6 cellular contexts compared by ENCODE assay signal in genomic region chr10:100968839-100969174, GRCh38. TPM values are rescaled to one million over a fixed set of nuclear protein-coding genes. Genes with fewer than 3 reads are reported as not detected.
DNase-seq lines count a peak whose midpoint lies in the region; ATAC-seq and TF ChIP-seq lines count a peak whose summit lies in the region.

No MANE protein-coding gene starts in this region.

- no peaks in the 10 kb centered on the region for H3K27me3 Mint-ChIP-seq in CD4-positive, alpha-beta T cell
- no peaks in the 10 kb centered on the region for H3K27me3 Mint-ChIP-seq in activated T-helper 17 cell treated with anti-CD3 and anti-CD28 coated beads, Interleukin-2, amount 50 U/mL, for 72 hours

- no peaks in the 10 kb centered on the region for H3K9me3 ChIP-seq in CD4-positive, alpha-beta T cell (ENCODE audit: control insufficient read depth, low read length)

- no peak overlapping the region for H4K8ac ChIP-seq in mesendoderm (ENCODE audit: low read depth, low read length)

- intact Hi-C loops in CD4-positive, alpha-beta T cell (cut with DNase I, micrococcal nuclease) = loop anchor here (1.0 to 2.0 kb wide), 2 partner anchors 44 to 45 kb away; no protein-coding TSS in a partner anchor

- no peaks in the 10 kb centered on the region for H3K27me3 ChIP-seq in CD4-positive, alpha-beta T cell (ENCODE audit: control insufficient read depth, insufficient read depth, low read length)
- H3K27me3 ChIP-seq in mesendoderm (ENCODE audit: insufficient read depth, low read length, poor library complexity) = no peaks in the 10 kb centered on the region

- peaks cover 9% of the 10 kb centered on the region for H3K4me1 ChIP-seq in mesendoderm (ENCODE audit: control insufficient read depth, low read depth, low read length)

- H3K9me3 Mint-ChIP-seq in CD4-positive, alpha-beta T cell = no peaks in the 10 kb centered on the region
- no peaks in the 10 kb centered on the region for H3K9me3 Mint-ChIP-seq in activated T-helper 17 cell treated with anti-CD3 and anti-CD28 coated beads, Interleukin-2, amount 50 U/mL, for 72 hours

- H3K9ac ChIP-seq in mesendoderm (ENCODE audit: low read length) = peak overlapping the region; percentile 49

- H3K4me2 ChIP-seq in mesendoderm (ENCODE audit: low read length) = peak overlapping the region; percentile 52

- H3K4ac ChIP-seq in mesendoderm (ENCODE audit: low read depth, low read length) = no peak overlapping the region

- CTCF ChIA-PET in CD4-positive, alpha-beta T cell (lab: Charles Lee) = interaction anchor here (0.9 to 1.4 kb wide), 2 partner anchors 50 to 81 kb away, joined by 3 read pairs; no protein-coding TSS in a partner anchor

- no peaks in the 10 kb centered on the region for H3K79me2 ChIP-seq in mesendoderm (ENCODE audit: control insufficient read depth, insufficient read depth, low read length)

- peak overlapping the region; percentile 19 for H3K23ac ChIP-seq in mesendoderm (ENCODE audit: low read length)

- H3K4me3 ChIP-seq in mesendoderm (ENCODE audit: low read length) = no peak overlapping the region

- H3K27ac ChIP-seq in CD4-positive, alpha-beta T cell (ENCODE audit: low read depth, low read length) = no peak overlapping the region
- no peak overlapping the region for H3K27ac ChIP-seq in mesendoderm (ENCODE audit: low read depth, low read length)

- H2AK5ac ChIP-seq in mesendoderm (ENCODE audit: low read length) = no peak overlapping the region

- H4K5ac ChIP-seq in mesendoderm (ENCODE audit: low read length) = no peak overlapping the region

- POLR2A ChIA-PET in CD4-positive, alpha-beta T cell (lab: Charles Lee) = interaction anchor here (0.6 kb wide), 1 partner anchor 14 kb away, joined by 3 read pairs; no protein-coding TSS in a partner anchor

- H3K79me1 ChIP-seq in mesendoderm (ENCODE audit: low read length) = no peaks in the 10 kb centered on the region

- no CpG with 5 or more reads among the region's 9 CpGs for WGBS in mesendoderm (ENCODE audit: extremely low coverage, insufficient coverage, low lambda C conversion rate)

- no peak overlapping the region for H2BK5ac ChIP-seq in mesendoderm (ENCODE audit: low read length)

- H3K4me3 Mint-ChIP-seq in CD4-positive, alpha-beta T cell = peak overlapping the region; percentile 76
- H3K4me3 Mint-ChIP-seq in activated T-helper 17 cell treated with anti-CD3 and anti-CD28 coated beads, Interleukin-2, amount 50 U/mL, for 72 hours = peak overlapping the region; percentile 55

- no peak overlapping the region for H2BK120ac ChIP-seq in mesendoderm (ENCODE audit: low read depth, low read length)

- H3K27ac Mint-ChIP-seq in CD4-positive, alpha-beta T cell = no peak overlapping the region
- no peak overlapping the region for H3K27ac Mint-ChIP-seq in activated T-helper 17 cell treated with anti-CD3 and anti-CD28 coated beads, Interleukin-2, amount 50 U/mL, for 72 hours

- no peak for ATAC-seq in CD4-positive, alpha-beta T cell (ENCODE audit: poor library complexity)
- peak; percentile 13 for ATAC-seq in activated T-helper 17 cell treated with anti-CD3 and anti-CD28 coated beads, Interleukin-2, amount 50 U/mL, for 72 hours (replicated peaks)
- ATAC-seq in HG02884 (IDR thresholded peaks at IDR 0.05; ENCODE audit: unreplicated experiment) = no peak

- peaks cover 21% of the 10 kb centered on the region for H3K4me1 Mint-ChIP-seq in CD4-positive, alpha-beta T cell (ENCODE audit: low read depth)
- H3K4me1 Mint-ChIP-seq in activated T-helper 17 cell treated with anti-CD3 and anti-CD28 coated beads, Interleukin-2, amount 50 U/mL, for 72 hours = peaks cover 11% of the 10 kb centered on the region

- H2BK15ac ChIP-seq in mesendoderm (replicated peaks; ENCODE audit: low read depth) = no peak overlapping the region

- DNase-seq in CD4-positive, alpha-beta T cell = no peak
- no peak for DNase-seq in mesendoderm
- DNase-seq in stimulated activated CD4-positive, alpha-beta T cell treated with anti-CD3 and anti-CD28 coated beads, Interleukin-2, amount 100 ng/mL, for 24 hours = no peak
- DNase-seq in effector CD8-positive, alpha-beta T cell (lab: John Stamatoyannopoulos, UW) = no peak

- no peak for TF ChIP-seq CTCF in CD4-positive, alpha-beta T cell (IDR thresholded peaks at IDR 0.05)

- H3K18ac ChIP-seq in mesendoderm (ENCODE audit: low read length) = no peak overlapping the region

- H3K36me3 Mint-ChIP-seq in CD4-positive, alpha-beta T cell (ENCODE audit: low read depth) = peaks cover 8% of the 10 kb centered on the region
- H3K36me3 Mint-ChIP-seq in activated T-helper 17 cell treated with anti-CD3 and anti-CD28 coated beads, Interleukin-2, amount 50 U/mL, for 72 hours (ENCODE audit: low read depth) = peaks cover 18% of the 10 kb centered on the region

- H3K36me3 ChIP-seq in mesendoderm (ENCODE audit: control insufficient read depth, insufficient read depth, low read length) = peaks cover 1% of the 10 kb centered on the region

- peak overlapping the region; percentile 78 for H3K56ac ChIP-seq in mesendoderm (ENCODE audit: low read length)

RNA-seq across cellular contexts. Expression of gene SEMA4G, which starts 0.5 kb away (rescaled TPM):
- 1 to 10 TPM; 1.1 to 1.6 TPM for total RNA-seq in CD4-positive, alpha-beta T cell
- total RNA-seq in activated T-helper 17 cell treated with anti-CD3 and anti-CD28 coated beads, Interleukin-2, amount 50 U/mL, for 72 hours = 1 to 10 TPM; 1.4 to 3.8 TPM
- 15.2 TPM for polyA plus RNA-seq in mesendoderm (2013, experiment 1 of 2)
- polyA plus RNA-seq in mesendoderm (2013, experiment 2 of 2) = 14.6 TPM

RNA-seq across cellular contexts. Expression of gene MRPL43, which starts 18.5 kb away (rescaled TPM):
- 10 to 100 TPM; 28.5 to 31.0 TPM for total RNA-seq in CD4-positive, alpha-beta T cell
- 10 to 100 TPM; 50.1 to 58.7 TPM for total RNA-seq in activated T-helper 17 cell treated with anti-CD3 and anti-CD28 coated beads, Interleukin-2, amount 50 U/mL, for 72 hours
- 78.0 TPM for polyA plus RNA-seq in mesendoderm (2013, experiment 1 of 2)
- 74.1 TPM for polyA plus RNA-seq in mesendoderm (2013, experiment 2 of 2)

RNA-seq across cellular contexts. Expression of gene TWNK, which starts 18.5 kb away (rescaled TPM):
- 1 to 10 TPM; 2.7 to 2.8 TPM for total RNA-seq in CD4-positive, alpha-beta T cell
- 10 to 100 TPM; 12.0 to 24.9 TPM for total RNA-seq in activated T-helper 17 cell treated with anti-CD3 and anti-CD28 coated beads, Interleukin-2, amount 50 U/mL, for 72 hours
- 20.1 TPM for polyA plus RNA-seq in mesendoderm (2013, experiment 1 of 2)
- polyA plus RNA-seq in mesendoderm (2013, experiment 2 of 2) = 19.7 TPM

RNA-seq across cellular contexts. Expression of gene LZTS2, which starts 30.8 kb away (rescaled TPM):
- 1 to 10 TPM; 9.0 to 9.6 TPM for total RNA-seq in CD4-positive, alpha-beta T cell
- total RNA-seq in activated T-helper 17 cell treated with anti-CD3 and anti-CD28 coated beads, Interleukin-2, amount 50 U/mL, for 72 hours = 10 to 100 TPM; 15.0 to 24.8 TPM
- 41.5 TPM for polyA plus RNA-seq in mesendoderm (2013, experiment 1 of 2)
- 42.1 TPM for polyA plus RNA-seq in mesendoderm (2013, experiment 2 of 2)

RNA-seq across cellular contexts. Expression of gene SLF2, which starts 56.0 kb away (rescaled TPM):
- 10 to 100 TPM; 11.1 TPM for total RNA-seq in CD4-positive, alpha-beta T cell
- total RNA-seq in activated T-helper 17 cell treated with anti-CD3 and anti-CD28 coated beads, Interleukin-2, amount 50 U/mL, for 72 hours = 10 to 100 TPM; 41.3 to 44.1 TPM
- polyA plus RNA-seq in mesendoderm (2013, experiment 1 of 2) = 12.0 TPM
- polyA plus RNA-seq in mesendoderm (2013, experiment 2 of 2) = 12.1 TPM
